15 cellular contexts compared by ENCODE assay signal in the genomic region with DNA sequence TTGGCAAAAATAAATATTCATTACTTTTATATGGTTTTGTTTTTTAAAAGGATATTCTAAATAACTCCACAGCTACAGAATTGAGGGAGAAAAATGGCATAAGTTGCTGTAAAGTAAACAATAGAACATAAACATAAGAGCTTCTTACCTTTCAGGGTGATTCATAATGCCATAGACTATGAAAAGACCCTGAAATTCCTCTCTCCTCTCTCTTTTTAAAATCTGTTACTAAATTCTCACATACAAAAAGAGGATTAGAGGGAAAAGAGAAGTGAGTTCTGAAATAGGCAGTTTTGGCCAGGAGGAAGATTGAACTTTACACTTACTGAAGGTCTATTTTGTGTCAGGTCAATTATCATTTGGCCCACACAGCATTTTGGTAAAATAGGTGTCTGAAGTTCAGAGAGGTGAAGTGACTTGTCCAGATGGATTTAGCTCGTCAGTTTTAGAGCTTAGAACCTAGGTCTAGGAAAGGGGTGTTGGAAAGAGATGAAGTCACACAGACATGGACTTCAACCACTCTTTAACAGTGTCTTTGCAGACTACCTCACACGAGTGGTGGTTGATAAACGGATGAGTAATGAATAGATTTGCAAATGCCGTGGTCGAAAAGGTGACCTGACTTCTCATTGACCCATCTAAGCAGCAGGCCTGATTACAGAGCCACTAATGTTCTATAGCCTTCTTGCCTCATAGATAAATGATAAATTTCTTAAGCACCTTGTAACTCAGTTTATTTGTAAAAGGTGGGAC.
DNase-seq lines count a peak whose midpoint lies in the region; ATAC-seq lines count a peak whose summit lies in the region.
"Had no signal": no experiment of that assay in that cellular context is flagged by ENCODE, and none has a peak within 500 bp of the region (broad histone marks: within the 10 kb centered on the region; RNA-seq: fewer than 3 reads in every experiment).

No MANE protein-coding gene starts in this region.

- peaks cover 6 to 20% of the 10 kb centered on the region in 2 donors for H3K36me3 Mint-ChIP-seq in CD4-positive, alpha-beta memory T cell

- no peaks in the 10 kb centered on the region for H3K9me3 ChIP-seq in CD4-positive, alpha-beta memory T cell (ENCODE audit: control insufficient read depth in 1 of 2, low read length in 2 of 2)

- intact Hi-C loops in sciatic nerve (cut with DNase I): no loop called here
- intact Hi-C loops in CD4-positive, alpha-beta memory T cell (cut with micrococcal nuclease): no loop called here

- DNase-seq in NOMO-1 treated with DMSO at 0.1 percent for 48 hours (lab: John Stamatoyannopoulos, UW; ENCODE audit: unreplicated experiment): peak; percentile 4
- DNase-seq in NOMO-1 treated with dmso at 0.1 percent for 144 hours (lab: John Stamatoyannopoulos, UW; ENCODE audit: unreplicated experiment): no peak
- DNase-seq in renal cortical epithelial cell (ENCODE audit: low read depth): peak; percentile 25
- no peak for DNase-seq in sciatic nerve (ENCODE audit: low spot score)
- no peak for DNase-seq in globus pallidus (ENCODE audit: low spot score)
- DNase-seq in CD4-positive, alpha-beta memory T cell: no peak
- DNase-seq: activated CD4-positive, alpha-beta T cell treated with anti-CD3 and anti-CD28 coated beads, Interleukin-2, amount 50 U/mL, for 4 hours; effector CD8-positive, alpha-beta T cell; hypothalamus; KBM-7; stimulated activated CD8-positive, alpha-beta memory T cell treated with anti-CD3 and anti-CD28 coated beads, Interleukin-4, amount 100 ng/mL, for 48 hours had no signal

- POLR2A ChIA-PET in CD4-positive, alpha-beta memory T cell (lab: Charles Lee; ENCODE audit: partially characterized antibody): no interaction called here

- ATAC-seq in HG02623 (IDR thresholded peaks at IDR 0.05; ENCODE audit: unreplicated experiment) (peak; percentile 67), HG03439 (IDR thresholded peaks at IDR 0.05; ENCODE audit: unreplicated experiment) (peak; percentile 73), sciatic nerve (no peak)

- H3K27ac ChIP-seq in CD4-positive, alpha-beta memory T cell (ENCODE audit: low read depth, low read length): no peak overlapping the region
- H3K27ac ChIP-seq: 22Rv1 had no signal

- H3K27ac Mint-ChIP-seq in CD4-positive, alpha-beta memory T cell: no peak overlapping the region

- no peaks in the 10 kb centered on the region for H3K4me1 ChIP-seq in CD4-positive, alpha-beta memory T cell (ENCODE audit: insufficient read depth, low read length)

- no peak overlapping the region for H3K4me3 Mint-ChIP-seq in CD4-positive, alpha-beta memory T cell

- peaks cover 0 to 2% (median under 1%) of the 10 kb centered on the region in 4 donors for H3K4me1 Mint-ChIP-seq in CD4-positive, alpha-beta memory T cell

- CTCF ChIA-PET in CD4-positive, alpha-beta memory T cell (lab: Charles Lee; ENCODE audit: partially characterized antibody): interaction anchor here (0.6 kb wide), 1 partner anchor 115 kb away, joined by 3 read pairs; no protein-coding TSS in a partner anchor

- H3K27me3 Mint-ChIP-seq in CD4-positive, alpha-beta memory T cell: no peaks in the 10 kb centered on the region

- no peaks in the 10 kb centered on the region for H3K27me3 ChIP-seq in CD4-positive, alpha-beta memory T cell (ENCODE audit: insufficient read depth, low read length)

- no peak overlapping the region for H3K4me3 ChIP-seq in CD4-positive, alpha-beta memory T cell (ENCODE audit: low read length in 2 of 2)
- H3K4me3 ChIP-seq: smooth muscle cell had no signal

- H3K36me3 ChIP-seq in CD4-positive, alpha-beta memory T cell (ENCODE audit: insufficient read depth, low read length): no peaks in the 10 kb centered on the region

- no peaks in the 10 kb centered on the region for H3K9me3 Mint-ChIP-seq in CD4-positive, alpha-beta memory T cell

Comparison
In these comparisons a context has a peak if more than half of its experiments do, and no peak if none do; other contexts are left out.
1. DNase-seq: peak in NOMO-1 treated with DMSO at 0.1 percent for 48 hours (single experiment) and renal cortical epithelial cell (single experiment); none in NOMO-1 treated with dmso at 0.1 percent for 144 hours (single experiment), sciatic nerve (single experiment), globus pallidus (single experiment) and CD4-positive, alpha-beta memory T cell (0 of 5).